ENCODE assay signal across 29 cellular contexts in genomic region chr14:93991649-93992048, GRCh38. TPM values are rescaled to one million over a fixed set of nuclear protein-coding genes. Genes with fewer than 3 reads are reported as not detected.
"Had no signal": no experiment of that assay in that cellular context is flagged by ENCODE, and none has a peak within 500 bp of the region (broad histone marks: within the 10 kb centered on the region; RNA-seq: fewer than 3 reads in every experiment).

No MANE protein-coding gene starts in this region.

- DNase-seq: activated B cell treated with CpG ODN at 0.5 μM for 24 hours; activated CD4-positive, alpha-beta memory T cell treated with anti-CD3 and anti-CD28 coated beads, Interleukin-2, amount 10 ng/mL, durations not matched to agents 7 days and 5 days; activated CD4-positive, alpha-beta T cell treated with anti-CD3 and anti-CD28 coated beads for 1 hour; activated CD4-positive, alpha-beta T cell treated with anti-CD3 and anti-CD28 coated beads, Interleukin-2, amount 50 U/mL, for 1 hour; activated effector memory CD4-positive, alpha-beta T cell treated with Interleukin-2 at 50 U/mL for 16 hours; activated naive CD4-positive, alpha-beta T cell treated with Interleukin-2 at 50 U/mL for 16 hours; amniotic stem cell; body of pancreas; Karpas-422; MM.1S; NCI-H1105; NCI-H1436; NCI-H1694 treated with DMSO at 0.1 percent for 48 hours; NCI-H2029 treated with DMSO at 0.1 percent for 48 hours; NCI-H345; NCI-H510A; NCI-H526 treated with DMSO at 0.1 percent for 48 hours; NCI-H82; RPMI8226; T-cell; T-helper 2 cell; T1000 had no signal

- H3K4me1 ChIP-seq: body of pancreas had no signal

- H3K27ac ChIP-seq: body of pancreas, SK-N-MC had no signal

- H3K36me3 ChIP-seq: ascending aorta had no signal

- H3K9me3 ChIP-seq: ascending aorta, body of pancreas had no signal

- H3K4me3 ChIP-seq: ascending aorta, body of pancreas, K562, SK-N-MC had no signal

- H3K27me3 ChIP-seq: ascending aorta, body of pancreas had no signal

- H3K9me3 Mint-ChIP-seq: activated B cell treated with CpG ODN at 0.5 μM for 24 hours; activated CD4-positive, alpha-beta memory T cell treated with anti-CD3 and anti-CD28 coated beads, Interleukin-2, amount 10 ng/mL, durations not matched to agents 7 days and 5 days; T-cell had no signal

- H3K27me3 Mint-ChIP-seq: activated CD4-positive, alpha-beta memory T cell treated with anti-CD3 and anti-CD28 coated beads, Interleukin-2, amount 10 ng/mL, durations not matched to agents 7 days and 5 days had no signal

- ATAC-seq: body of pancreas, K562, Right ventricle myocardium inferior, T-cell had no signal

- H3K4me3 Mint-ChIP-seq: activated B cell treated with CpG ODN at 0.5 μM for 24 hours; activated CD4-positive, alpha-beta memory T cell treated with anti-CD3 and anti-CD28 coated beads, Interleukin-2, amount 10 ng/mL, durations not matched to agents 7 days and 5 days; T-cell had no signal

- H3K36me3 Mint-ChIP-seq: T-cell had no signal

- H3K27ac Mint-ChIP-seq: activated B cell treated with CpG ODN at 0.5 μM for 24 hours; activated CD4-positive, alpha-beta memory T cell treated with anti-CD3 and anti-CD28 coated beads, Interleukin-2, amount 10 ng/mL, durations not matched to agents 7 days and 5 days; T-cell had no signal

RNA-seq across cellular contexts. Expression of gene CCDC197, which starts 5.5 kb away (rescaled TPM):
- total RNA-seq: activated B cell treated with CpG ODN at 0.5 μM for 24 hours; activated CD8-positive, alpha-beta memory T cell treated with anti-CD3 and anti-CD28 coated beads for 36 hours; ascending aorta; body of pancreas; bronchial epithelial cell; K562; OCI-LY7; T-cell had no signal
- polyA plus RNA-seq: K562 had no signal

RNA-seq across cellular contexts. Expression of gene ASB2, which starts 15.3 kb away (rescaled TPM):
- total RNA-seq: K562 had no signal
- polyA plus RNA-seq: K562 had no signal

RNA-seq across cellular contexts. Expression of gene OTUB2, which starts 34.5 kb away (rescaled TPM):
- total RNA-seq: activated B cell treated with CpG ODN at 0.5 μM for 24 hours had no signal
